In genomic region chr9:121902483-121903135, GRCh38 we compare ENCODE assay signal across 11 cellular contexts.
A peak's percentile ranks its signal among the peaks of the same experiment; 100 is the strongest.
DNase-seq lines count a peak whose midpoint lies in the region; ATAC-seq, FAIRE-seq and TF ChIP-seq lines count a peak whose summit lies in the region.
"Had no signal": no experiment of that assay in that cellular context is flagged by ENCODE, and none has a peak within 500 bp of the region (broad histone marks: within the 10 kb centered on the region; RNA-seq: fewer than 3 reads in every experiment).

No MANE protein-coding gene starts in this region.

- no peaks in the 10 kb centered on the region for H3K79me1 ChIP-seq in H1 (ENCODE audit: low read depth, low read length)

- TF ChIP-seq RAD21 in H1 (IDR thresholded peaks at IDR 0.05 in 1 of 2, conservative IDR thresholded peaks at IDR 0.05 in 1 of 2; ENCODE audit: low read depth in 2 of 2, low read length in 2 of 2): no peak

- peak overlapping the region; percentile 59 for H3K23ac ChIP-seq in H1 (ENCODE audit: insufficient read length)

- FAIRE-seq in H1 (lab: Jason Lieb, UNC): no peak

- CTCF ChIA-PET in BJ (lab: Yijun Ruan, JAX) (interaction anchor here (1.0 to 2.0 kb wide), 3 partner anchors 15 to 207 kb away, joined by 3 to 6 read pairs (median 4); no protein-coding TSS in a partner anchor), H1 (lab: Charles Lee; ENCODE audit: partially characterized antibody) (interaction anchor here (1.2 to 1.9 kb wide), 2 partner anchors 168 to 282 kb away, joined by 3 to 5 read pairs; no protein-coding TSS in a partner anchor)

- no peak overlapping the region for H3K4me3 Mint-ChIP-seq in nephron
- H3K4me3 Mint-ChIP-seq in CD14-positive monocyte: no peak overlapping the region
- no peak overlapping the region for H3K4me3 Mint-ChIP-seq in immature natural killer cell

- H3K36me3 ChIP-seq in BJ (ENCODE audit: control insufficient read depth, insufficient read depth, low read length) (no peaks in the 10 kb centered on the region), H1 (ENCODE audit: control insufficient read depth in 2 of 4, insufficient read depth in 4 of 4, low read length in 3 of 4) (no peaks in the 10 kb centered on the region)

- no peaks in the 10 kb centered on the region for H3K27me3 Mint-ChIP-seq in nephron (ENCODE audit: low read depth)
- peaks cover 0 to 6% (median 6%) of the 10 kb centered on the region in 3 donors for H3K27me3 Mint-ChIP-seq in CD14-positive monocyte (ENCODE audit: low read depth in 3 of 3)
- H3K27me3 Mint-ChIP-seq in immature natural killer cell (ENCODE audit: low read depth in 3 of 3): no peaks in the 10 kb centered on the region

- H3K9ac ChIP-seq in H1 (replicated peaks in 1 of 4; ENCODE audit: extremely low read depth in 1 of 4, low read depth in 3 of 4, low read length in 3 of 4): no peak overlapping the region
- H3K9ac ChIP-seq: parathyroid adenoma had no signal

- H4K5ac ChIP-seq in H1 (ENCODE audit: insufficient read length, low read depth, low read length): no peak overlapping the region

- no peak overlapping the region for H2BK120ac ChIP-seq in H1 (replicated peaks; ENCODE audit: low read depth, low read length)

- H3K23me2 ChIP-seq in H1 (ENCODE audit: low read depth, low read length): no peaks in the 10 kb centered on the region

- no peak overlapping the region for H4K8ac ChIP-seq in H1 (ENCODE audit: extremely low read depth, insufficient read depth, low read length)

- no peaks in the 10 kb centered on the region for H3K9me3 ChIP-seq in H1 (ENCODE audit: insufficient read depth in 2 of 2, low read depth in 1 of 2, low read length in 1 of 2)

- H3K4me1 Mint-ChIP-seq in nephron (peaks cover 9% of the 10 kb centered on the region), CD14-positive monocyte (peaks cover 19% of the 10 kb centered on the region), immature natural killer cell (no peaks in the 10 kb centered on the region)

- H3K9me3 Mint-ChIP-seq in nephron (peaks cover 11% of the 10 kb centered on the region), CD14-positive monocyte (peaks cover 6 to 17% (median 8%) of the 10 kb centered on the region in 7 donors), immature natural killer cell (no peaks in the 10 kb centered on the region)

- TF ChIP-seq EP300 in H1 (IDR thresholded peaks at IDR 0.05; ENCODE audit: borderline replicate concordance in 1 of 2, low read depth in 2 of 2, low read length in 2 of 2): no peak

- H3K36me3 Mint-ChIP-seq in nephron (ENCODE audit: low read depth) (peaks cover 3% of the 10 kb centered on the region), CD14-positive monocyte (no peaks in the 10 kb centered on the region), immature natural killer cell (peaks cover 0 to 4% (median 0%) of the 10 kb centered on the region in 3 donors)

- H3K27ac Mint-ChIP-seq in nephron (peak overlapping the region; percentile 23 to 64 (median 24)), CD14-positive monocyte (no peak overlapping the region), immature natural killer cell (no peak overlapping the region)

- DNase-seq in BJ (ENCODE audit: low read depth) (peak; percentile 100), NCI-H226 (peak; percentile 97), H1 (ENCODE audit: low read depth in 1 of 2, low spot score in 2 of 2) (no peak), CD14-positive monocyte (ENCODE audit: low spot score) (no peak), DMS53 treated with DMSO at 0.1 percent for 48 hours (lab: John Stamatoyannopoulos, UW; ENCODE audit: unreplicated experiment) (no peak), immature natural killer cell (no peak)
- DNase-seq: activated CD4-positive, alpha-beta T cell treated with anti-CD3 and anti-CD28 coated beads, Interleukin-2, amount 50 U/mL, for 1 hour; anterior cingulate cortex had no signal

- H2BK15ac ChIP-seq in H1 (ENCODE audit: low read length): no peak overlapping the region

- WGBS in H1 (ENCODE audit: extremely low coverage in 1 of 2, insufficient coverage in 1 of 2, insufficient read length in 1 of 2, insufficient replicate concordance in 2 of 2, low coverage in 1 of 2, low lambda C conversion rate in 2 of 2, missing lambda C conversion rate in 1 of 2), 2 experiments: 83% methylated on average over 7 of the region's 7 CpGs; no CpG with 5 or more reads in 1 of the 2 experiments

- no peak for TF ChIP-seq CTCF in BJ (IDR thresholded peaks at IDR 0.05; ENCODE audit: insufficient read depth, low read depth, low read length)
- TF ChIP-seq CTCF in H1 (IDR thresholded peaks at IDR 0.05; ENCODE audit: control extremely low read depth in 1 of 3, insufficient read depth in 1 of 3, low read depth in 1 of 3, low read length in 3 of 3): no peak
- TF ChIP-seq CTCF in nephron (IDR thresholded peaks at IDR 0.05; ENCODE audit: unreplicated experiment in 3 of 3): no peak
- TF ChIP-seq CTCF in CD14-positive monocyte (IDR thresholded peaks at IDR 0.05): no peak

- no peak overlapping the region for H3K56ac ChIP-seq in H1 (replicated peaks; ENCODE audit: insufficient read length, low read depth, low read length)

- no peak overlapping the region for H3K14ac ChIP-seq in H1 (ENCODE audit: insufficient read length)

- no peak for TF ChIP-seq POLR2A in H1 (IDR thresholded peaks at IDR 0.05; ENCODE audit: control extremely low read depth in 1 of 2, low read depth in 2 of 2, low read length in 2 of 2)

- POLR2A ChIA-PET in BJ (lab: Charles Lee): interaction anchor here (0.6 kb wide), 2 partner anchors 75 to 826 kb away, joined by 4 read pairs; no protein-coding TSS in a partner anchor
- POLR2A ChIA-PET in H1 (lab: Charles Lee; ENCODE audit: partially characterized antibody): no interaction called here

- no peak overlapping the region for H3K18ac ChIP-seq in H1 (ENCODE audit: extremely low read depth, low read length)

- H3K4me1 ChIP-seq in H1 (replicated peaks in 1 of 4; ENCODE audit: control insufficient read depth in 3 of 4, insufficient read depth in 4 of 4, low read length in 3 of 4): no peaks in the 10 kb centered on the region
- H3K4me1 ChIP-seq: parathyroid adenoma had no signal

- H3K4me3 ChIP-seq in BJ (ENCODE audit: low read depth, low read length) (no peak overlapping the region), H1 (ENCODE audit: extremely low read depth in 1 of 4, insufficient read depth in 2 of 4, low read depth in 3 of 4, low read length in 4 of 4) (no peak overlapping the region)

- no peak overlapping the region for H2BK20ac ChIP-seq in H1 (ENCODE audit: low read length)

- no peak overlapping the region for H4K91ac ChIP-seq in H1 (replicated peaks; ENCODE audit: insufficient read length, low read length)

- H3K4me2 ChIP-seq in H1 (ENCODE audit: insufficient read depth in 1 of 2, low read depth in 2 of 2, low read length in 2 of 2): no peak overlapping the region

- H2AFZ ChIP-seq in H1 (ENCODE audit: low read length): no peak overlapping the region
- H2AFZ ChIP-seq: parathyroid adenoma had no signal

- ATAC-seq in HG03439 (IDR thresholded peaks at IDR 0.05; ENCODE audit: unreplicated experiment): no peak

- no peak overlapping the region for H2AK5ac ChIP-seq in H1 (ENCODE audit: low read depth, low read length)

- H3K4ac ChIP-seq in H1 (replicated peaks; ENCODE audit: insufficient read length, low read depth, low read length): no peak overlapping the region

- no peak overlapping the region for H2BK12ac ChIP-seq in H1 (ENCODE audit: low read depth, low read length)

- intact Hi-C loops in CD14-positive monocyte (cut with micrococcal nuclease): no loop called here

- H3K79me2 ChIP-seq in H1 (ENCODE audit: control insufficient read depth in 1 of 2, insufficient read depth in 2 of 2, low read length in 2 of 2): no peaks in the 10 kb centered on the region
- H3K79me2 ChIP-seq: parathyroid adenoma had no signal

- H3K27me3 ChIP-seq in BJ (ENCODE audit: control insufficient read depth, insufficient read depth, low read length) (no peaks in the 10 kb centered on the region), H1 (replicated peaks in 1 of 4; ENCODE audit: control insufficient read depth in 3 of 4, extremely low read depth in 1 of 4, insufficient read depth in 3 of 4, low read length in 3 of 4) (no peaks in the 10 kb centered on the region)

- no peak overlapping the region for H3K27ac ChIP-seq in H1 (ENCODE audit: low read depth, low read length)
- H3K27ac ChIP-seq: parathyroid adenoma had no signal

- H4K20me1 ChIP-seq in H1 (replicated peaks in 1 of 2; ENCODE audit: control insufficient read depth in 1 of 2, insufficient read depth in 2 of 2, low read length in 2 of 2): no peaks in the 10 kb centered on the region

- no peak overlapping the region for H2BK5ac ChIP-seq in H1 (ENCODE audit: low read depth, low read length)

TF ChIP-seq in H1, 55 proteins besides CTCF, POLR2A, EP300 and RAD21 (continues in another document):
- TF ChIP-seq FOSL1 (IDR thresholded peaks at IDR 0.05; ENCODE audit: insufficient read depth, low read depth, low read length) (no peak), BACH1 (IDR thresholded peaks at IDR 0.05; ENCODE audit: low read length) (no peak), NANOG (IDR thresholded peaks at IDR 0.05; ENCODE audit: insufficient read depth, low read depth, low read length, poor library complexity, severe bottlenecking) (no peak), JUN (IDR thresholded peaks at IDR 0.05; ENCODE audit: low read depth, low read length) (no peak), RBBP5 (IDR thresholded peaks at IDR 0.05; ENCODE audit: borderline replicate concordance, low read depth, low read length) (no peak)

Comparison
In these comparisons a context has a peak if more than half of its experiments do, and no peak if none do; other contexts are left out.
1. DNase-seq: peak in BJ (single experiment) and NCI-H226 (single experiment); none in H1 (0 of 2), CD14-positive monocyte (single experiment), DMS53 treated with DMSO at 0.1 percent for 48 hours (single experiment) and immature natural killer cell (0 of 3).
2. H3K27ac Mint-ChIP-seq: peak in nephron (3 of 3); none in CD14-positive monocyte (0 of 7) and immature natural killer cell (0 of 6).